In the genomic region with DNA sequence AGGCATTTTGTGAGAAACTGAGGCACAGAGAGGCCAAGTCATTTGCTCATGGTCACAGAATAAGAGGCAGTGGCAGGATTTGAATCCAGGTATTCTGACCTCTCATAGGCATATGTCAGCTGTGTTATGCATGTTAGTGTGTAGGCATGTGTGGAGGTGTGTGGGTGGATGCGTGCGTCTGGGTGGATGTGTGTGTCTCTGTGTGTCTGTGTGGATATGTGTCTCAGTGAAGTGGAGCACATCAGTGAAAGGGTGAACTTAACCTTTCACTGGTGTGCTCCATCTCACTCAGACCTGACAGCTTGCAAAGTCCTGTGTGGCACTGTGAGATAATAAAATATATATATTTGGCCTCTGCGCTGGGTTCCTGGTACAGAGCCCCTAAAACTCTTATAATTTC, we compare ENCODE assay signal across 14 cellular contexts.
"Had no signal": no experiment of that assay in that cellular context is flagged by ENCODE, and none has a peak within 500 bp of the region (broad histone marks: within the 10 kb centered on the region; RNA-seq: fewer than 3 reads in every experiment).

No MANE protein-coding gene starts in this region.

- H3K4me3 ChIP-seq: esophagus squamous epithelium, prostate gland, right lobe of liver, thyroid gland had no signal

- H3K27ac ChIP-seq: prostate gland had no signal

- H3K27ac Mint-ChIP-seq: activated CD4-positive, alpha-beta memory T cell treated with anti-CD3 and anti-CD28 coated beads for 36 hours; natural killer cell treated with Interleukin-12 subunit alpha and Interleukin-12 subunit beta and Interleukin-15 and Interleukin-18, amount 100 ng/mL, for 72 hours; T-helper 1 cell treated with Interleukin-12 subunit alpha and Interleukin-12 subunit beta and Interleukin-4 antibody, amounts not matched to agents 30 μg/mL and 1 μg/mL, for 36 hours had no signal

- H3K9me3 ChIP-seq: esophagus squamous epithelium, prostate gland, right lobe of liver, thyroid gland had no signal

- ATAC-seq: activated CD4-positive, alpha-beta T cell treated with anti-CD3 and anti-CD28 coated beads for 36 hours; activated T-cell treated with anti-CD3 and anti-CD28 coated beads, Interleukin-2, amount 50 U/mL, for 4 hours; left ventricle myocardium superior; natural killer cell treated with Interleukin-12 subunit alpha and Interleukin-12 subunit beta and Interleukin-15 and Interleukin-18, amount 100 ng/mL, for 72 hours had no signal

- DNase-seq: activated CD4-positive, alpha-beta memory T cell treated with anti-CD3 and anti-CD28 coated beads for 36 hours; activated CD4-positive, alpha-beta T cell treated with anti-CD3 and anti-CD28 coated beads for 36 hours; activated effector memory CD4-positive, alpha-beta T cell treated with Interleukin-2 at 50 U/mL for 16 hours; activated naive CD4-positive, alpha-beta T cell treated with anti-CD3 and anti-CD28 coated beads, Interleukin-2, amount 50 U/mL, for 16 hours; activated T-cell treated with anti-CD3 and anti-CD28 coated beads, Interleukin-2, amount 50 U/mL, for 4 hours; esophagus squamous epithelium; left ventricle myocardium superior; mesenchymal stem cell; occipital lobe; right lobe of liver; thyroid gland had no signal

- H3K27me3 ChIP-seq: esophagus squamous epithelium, right lobe of liver, thyroid gland had no signal

- H3K4me3 Mint-ChIP-seq: activated CD4-positive, alpha-beta memory T cell treated with anti-CD3 and anti-CD28 coated beads for 36 hours; activated CD4-positive, alpha-beta T cell treated with anti-CD3 and anti-CD28 coated beads for 36 hours; activated T-cell treated with anti-CD3 and anti-CD28 coated beads, Interleukin-2, amount 50 U/mL, for 4 hours; natural killer cell treated with Interleukin-12 subunit alpha and Interleukin-12 subunit beta and Interleukin-15 and Interleukin-18, amount 100 ng/mL, for 72 hours; T-helper 1 cell treated with Interleukin-12 subunit alpha and Interleukin-12 subunit beta and Interleukin-4 antibody, amounts not matched to agents 30 μg/mL and 1 μg/mL, for 36 hours had no signal

- H3K4me1 ChIP-seq: prostate gland had no signal

- H3K9me3 Mint-ChIP-seq: activated CD4-positive, alpha-beta memory T cell treated with anti-CD3 and anti-CD28 coated beads for 36 hours; activated T-cell treated with anti-CD3 and anti-CD28 coated beads, Interleukin-2, amount 50 U/mL, for 4 hours; natural killer cell treated with Interleukin-12 subunit alpha and Interleukin-12 subunit beta and Interleukin-15 and Interleukin-18, amount 100 ng/mL, for 72 hours; T-helper 1 cell treated with Interleukin-12 subunit alpha and Interleukin-12 subunit beta and Interleukin-4 antibody, amounts not matched to agents 30 μg/mL and 1 μg/mL, for 36 hours had no signal

- H3K27me3 Mint-ChIP-seq: activated CD4-positive, alpha-beta memory T cell treated with anti-CD3 and anti-CD28 coated beads for 36 hours; activated CD4-positive, alpha-beta T cell treated with anti-CD3 and anti-CD28 coated beads for 36 hours; natural killer cell treated with Interleukin-12 subunit alpha and Interleukin-12 subunit beta and Interleukin-15 and Interleukin-18, amount 100 ng/mL, for 72 hours had no signal
